22 cellular contexts compared by ENCODE assay signal in the genomic region with DNA sequence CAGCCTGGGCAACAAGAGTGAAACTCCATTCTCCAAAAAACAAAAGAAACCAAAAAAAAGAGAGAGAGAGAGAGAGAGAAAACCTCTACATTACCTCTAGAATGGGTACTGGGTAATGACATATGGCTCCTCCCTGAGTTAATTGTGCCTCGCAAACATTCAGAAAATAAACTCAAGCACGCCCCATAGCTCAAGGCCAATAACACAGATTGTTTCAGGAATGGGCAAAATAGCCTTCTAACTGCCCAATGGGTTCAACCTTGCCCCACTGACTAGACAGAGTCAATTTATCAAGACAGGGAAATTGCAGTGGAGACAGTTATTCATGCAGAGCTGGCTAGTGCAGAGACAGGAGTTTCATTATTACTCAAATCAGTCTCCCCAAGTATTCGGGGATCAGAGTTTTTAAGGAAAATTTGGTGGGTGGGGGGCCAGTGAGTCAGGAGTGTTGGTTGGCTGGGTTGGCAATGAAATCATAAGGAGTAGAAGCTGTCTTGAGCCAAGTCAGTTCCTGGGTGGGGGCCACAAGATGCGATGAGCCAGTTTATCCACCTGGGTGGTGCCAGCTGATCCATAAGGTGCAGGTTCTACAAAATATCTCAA. TPM values are rescaled to one million over a fixed set of nuclear protein-coding genes. Genes with fewer than 3 reads are reported as not detected.
DNase-seq lines count a peak whose midpoint lies in the region; ATAC-seq, FAIRE-seq and TF ChIP-seq lines count a peak whose summit lies in the region.
"Had no signal": no experiment of that assay in that cellular context is flagged by ENCODE, and none has a peak within 500 bp of the region (broad histone marks: within the 10 kb centered on the region; RNA-seq: fewer than 3 reads in every experiment).

No MANE protein-coding gene starts in this region.

- DNase-seq in activated T-cell treated with anti-CD3 and anti-CD28 coated beads for 48 hours (ENCODE audit: low read depth) = peak; percentile 31
- no peak for DNase-seq in activated T-cell treated with anti-CD3 and anti-CD28 coated beads, Interleukin-2, amount 50 U/mL, for 1 hour
- peak; percentile 35 for DNase-seq in M059J (ENCODE audit: low read depth)
- DNase-seq in H1 (ENCODE audit: low read depth in 1 of 2, low spot score in 2 of 2) = no peak
- no peak for DNase-seq in NCI-H128 (lab: John Stamatoyannopoulos, UW; ENCODE audit: unreplicated experiment)
- no peak for DNase-seq in iPS-NIHi7 (ENCODE audit: extremely low spot score)
- DNase-seq: ACHN, anterior cingulate cortex, head of caudate nucleus, left ventricle myocardium inferior, midbrain, NCI-H146, NCI-H526 treated with DMSO at 0.1 percent for 48 hours, nephron progenitor cell had no signal

- H3K27me3 Mint-ChIP-seq in stimulated activated naive CD8-positive, alpha-beta T cell treated with anti-CD3 and anti-CD28 coated beads, Interleukin-15, Interleukin-2, amounts not matched to agents 100 ng/mL and 50 ng/mL, for 24 hours = no peaks in the 10 kb centered on the region

- no peak overlapping the region for H3K9ac ChIP-seq in H1 (replicated peaks in 1 of 4; ENCODE audit: extremely low read depth in 1 of 4, low read depth in 3 of 4, low read length in 3 of 4)
- H3K9ac ChIP-seq: BLaER1 treated with 17β-estradiol and CSF1 and Interleukin-3, amounts not matched to agents 10 nM and 100 nM had no signal

- H3K4ac ChIP-seq in H1 (replicated peaks; ENCODE audit: insufficient read length, low read depth, low read length) = no peak overlapping the region

- no peak overlapping the region for H3K4me3 ChIP-seq in H1 (ENCODE audit: extremely low read depth in 1 of 4, insufficient read depth in 2 of 4, low read depth in 3 of 4, low read length in 4 of 4)
- H3K4me3 ChIP-seq: BLaER1 treated with 17β-estradiol and CSF1 and Interleukin-3, amounts not matched to agents 10 nM and 100 nM; left ventricle myocardium inferior; suprapubic skin; vagina had no signal

- no peaks in the 10 kb centered on the region for H3K27me3 ChIP-seq in H1 (replicated peaks in 1 of 4; ENCODE audit: control insufficient read depth in 3 of 4, extremely low read depth in 1 of 4, insufficient read depth in 3 of 4, low read length in 3 of 4)
- H3K27me3 ChIP-seq: suprapubic skin, vagina had no signal

- no peak overlapping the region for H3K14ac ChIP-seq in H1 (ENCODE audit: insufficient read length)

- ATAC-seq in HG03439 (IDR thresholded peaks at IDR 0.05; ENCODE audit: unreplicated experiment) = no peak

- CTCF ChIA-PET in H1 (lab: Charles Lee; ENCODE audit: partially characterized antibody) = interaction anchor here (0.6 to 9.3 kb wide), 6 partner anchors 8 to 220 kb away, joined by 3 to 85 read pairs (median 4); no protein-coding TSS in a partner anchor

- POLR2A ChIA-PET in H1 (lab: Charles Lee; ENCODE audit: partially characterized antibody) = interaction anchor here (1.5 kb wide), 1 partner anchor 10 kb away, joined by 5 read pairs; no protein-coding TSS in a partner anchor

- H2AK5ac ChIP-seq in H1 (ENCODE audit: low read depth, low read length) = no peak overlapping the region

- H3K36me3 ChIP-seq in H1 (ENCODE audit: control insufficient read depth in 2 of 4, insufficient read depth in 4 of 4, low read length in 3 of 4) = no peaks in the 10 kb centered on the region
- H3K36me3 ChIP-seq: BLaER1 treated with 17β-estradiol and CSF1 and Interleukin-3, amounts not matched to agents 10 nM and 100 nM; left ventricle myocardium inferior; suprapubic skin; vagina had no signal

- TF ChIP-seq RAD21 in H1 (IDR thresholded peaks at IDR 0.05 in 1 of 2, conservative IDR thresholded peaks at IDR 0.05 in 1 of 2; ENCODE audit: low read depth in 2 of 2, low read length in 2 of 2) = no peak

- no peaks in the 10 kb centered on the region for H3K79me2 ChIP-seq in H1 (ENCODE audit: control insufficient read depth in 1 of 2, insufficient read depth in 2 of 2, low read length in 2 of 2)

- H3K9me3 ChIP-seq in H1 (ENCODE audit: insufficient read depth in 2 of 2, low read depth in 1 of 2, low read length in 1 of 2) = no peaks in the 10 kb centered on the region
- H3K9me3 ChIP-seq: BLaER1 treated with 17β-estradiol and CSF1 and Interleukin-3, amounts not matched to agents 10 nM and 100 nM; left ventricle myocardium inferior; suprapubic skin; vagina had no signal

- peak overlapping the region; percentile 78 for H3K27ac Mint-ChIP-seq in stimulated activated naive CD8-positive, alpha-beta T cell treated with anti-CD3 and anti-CD28 coated beads, Interleukin-15, Interleukin-2, amounts not matched to agents 100 ng/mL and 50 ng/mL, for 24 hours
- H3K27ac Mint-ChIP-seq: activated T-helper 1 cell treated with anti-CD3 and anti-CD28 coated beads, Interleukin-12 subunit alpha, Interleukin-12 subunit beta, Interleukin-2, Interleukin-4 antibody, amounts not matched to agents 30 ng/mL and 10 ng/mL and 1 ng/mL, durations not matched to agents 14 hours and 24 hours and 36 hours; nephron progenitor cell had no signal

- H3K9me3 Mint-ChIP-seq in stimulated activated naive CD8-positive, alpha-beta T cell treated with anti-CD3 and anti-CD28 coated beads, Interleukin-15, Interleukin-2, amounts not matched to agents 100 ng/mL and 50 ng/mL, for 24 hours = no peaks in the 10 kb centered on the region
- H3K9me3 Mint-ChIP-seq: activated T-helper 1 cell treated with anti-CD3 and anti-CD28 coated beads, Interleukin-12 subunit alpha, Interleukin-12 subunit beta, Interleukin-2, Interleukin-4 antibody, amounts not matched to agents 30 ng/mL and 10 ng/mL and 1 ng/mL, durations not matched to agents 14 hours and 24 hours and 36 hours; nephron progenitor cell had no signal

- H3K4me3 Mint-ChIP-seq in stimulated activated naive CD8-positive, alpha-beta T cell treated with anti-CD3 and anti-CD28 coated beads, Interleukin-15, Interleukin-2, amounts not matched to agents 100 ng/mL and 50 ng/mL, for 24 hours = peak overlapping the region; percentile 18
- H3K4me3 Mint-ChIP-seq: activated T-helper 1 cell treated with anti-CD3 and anti-CD28 coated beads, Interleukin-12 subunit alpha, Interleukin-12 subunit beta, Interleukin-2, Interleukin-4 antibody, amounts not matched to agents 30 ng/mL and 10 ng/mL and 1 ng/mL, durations not matched to agents 14 hours and 24 hours and 36 hours; nephron progenitor cell had no signal

- no peak overlapping the region for H2BK20ac ChIP-seq in H1 (ENCODE audit: low read length)

- 63% methylated on average over 4 of the region's 4 CpGs; no CpG with 5 or more reads in 1 of the 2 experiments for WGBS in H1 (ENCODE audit: extremely low coverage in 1 of 2, insufficient coverage in 1 of 2, insufficient read length in 1 of 2, insufficient replicate concordance in 2 of 2, low coverage in 1 of 2, low lambda C conversion rate in 2 of 2, missing lambda C conversion rate in 1 of 2), 2 experiments

- peaks cover 82% of the 10 kb centered on the region for H3K4me1 Mint-ChIP-seq in stimulated activated naive CD8-positive, alpha-beta T cell treated with anti-CD3 and anti-CD28 coated beads, Interleukin-15, Interleukin-2, amounts not matched to agents 100 ng/mL and 50 ng/mL, for 24 hours (ENCODE audit: low read depth)

- no peak overlapping the region for H3K23ac ChIP-seq in H1 (ENCODE audit: insufficient read length)

- 0 out of 2 replicates have a peak overlapping the region, but pooled peaks have one; percentile 23 for H2AFZ ChIP-seq in H1 (ENCODE audit: low read length)

- H4K5ac ChIP-seq in H1 (ENCODE audit: insufficient read length, low read depth, low read length) = no peak overlapping the region

- no peaks in the 10 kb centered on the region; a peak in 1 of 7 replicates for H3K4me1 ChIP-seq in H1 (replicated peaks in 1 of 4; ENCODE audit: control insufficient read depth in 3 of 4, insufficient read depth in 4 of 4, low read length in 3 of 4)
- H3K4me1 ChIP-seq: vagina had no signal

- no peaks in the 10 kb centered on the region for H4K20me1 ChIP-seq in H1 (replicated peaks in 1 of 2; ENCODE audit: control insufficient read depth in 1 of 2, insufficient read depth in 2 of 2, low read length in 2 of 2)

- H3K56ac ChIP-seq in H1 (replicated peaks; ENCODE audit: insufficient read length, low read depth, low read length) = no peak overlapping the region

- no peak overlapping the region for H3K18ac ChIP-seq in H1 (ENCODE audit: extremely low read depth, low read length)

- peaks cover 4% of the 10 kb centered on the region for H3K36me3 Mint-ChIP-seq in stimulated activated naive CD8-positive, alpha-beta T cell treated with anti-CD3 and anti-CD28 coated beads, Interleukin-15, Interleukin-2, amounts not matched to agents 100 ng/mL and 50 ng/mL, for 24 hours (ENCODE audit: low read depth)

- no peak for TF ChIP-seq EP300 in H1 (IDR thresholded peaks at IDR 0.05; ENCODE audit: borderline replicate concordance in 1 of 2, low read depth in 2 of 2, low read length in 2 of 2)

- H2BK15ac ChIP-seq in H1 (ENCODE audit: low read length) = no peak overlapping the region

- no peak overlapping the region for H2BK120ac ChIP-seq in H1 (replicated peaks; ENCODE audit: low read depth, low read length)

- no peak for TF ChIP-seq CTCF in H1 (IDR thresholded peaks at IDR 0.05; ENCODE audit: control extremely low read depth in 1 of 3, insufficient read depth in 1 of 3, low read depth in 1 of 3, low read length in 3 of 3)

- no peaks in the 10 kb centered on the region; the same call in 1 of the 2 replicates for H3K79me1 ChIP-seq in H1 (ENCODE audit: low read depth, low read length)

- H3K23me2 ChIP-seq in H1 (ENCODE audit: low read depth, low read length) = no peaks in the 10 kb centered on the region

- FAIRE-seq in H1 (lab: Jason Lieb, UNC) = no peak
- FAIRE-seq: endothelial cell of umbilical vein had no signal

- H4K91ac ChIP-seq in H1 (replicated peaks; ENCODE audit: insufficient read length, low read length) = no peak overlapping the region

- H3K4me2 ChIP-seq in H1 (ENCODE audit: insufficient read depth in 1 of 2, low read depth in 2 of 2, low read length in 2 of 2) = no peak overlapping the region
- H3K4me2 ChIP-seq: BLaER1 treated with 17β-estradiol and CSF1 and Interleukin-3, amounts not matched to agents 10 nM and 100 nM had no signal

- no peak overlapping the region for H4K8ac ChIP-seq in H1 (ENCODE audit: extremely low read depth, insufficient read depth, low read length)

- TF ChIP-seq POLR2A in H1 (IDR thresholded peaks at IDR 0.05; ENCODE audit: control extremely low read depth in 1 of 2, low read depth in 2 of 2, low read length in 2 of 2) = no peak

- H3K27ac ChIP-seq in H1 (ENCODE audit: low read depth, low read length) = no peak overlapping the region
- H3K27ac ChIP-seq: BLaER1 treated with 17β-estradiol and CSF1 and Interleukin-3, amounts not matched to agents 10 nM and 100 nM; left ventricle myocardium inferior; suprapubic skin; vagina had no signal

- no peak overlapping the region for H2BK5ac ChIP-seq in H1 (ENCODE audit: low read depth, low read length)

- H2BK12ac ChIP-seq in H1 (ENCODE audit: low read depth, low read length) = no peak overlapping the region

RNA-seq across cellular contexts. Expression of gene NIPAL1, which starts 25.1 kb away (rescaled TPM):
- 3.3 and 4.6 TPM in 2 replicates for total RNA-seq in M059J (2014; rRNA removed; shearing (Covaris generic))
- total RNA-seq in H1 (2021; fragmentation: NEBNext Ultra II Directional; extraction: Animal tissue kit (Norgen Biotek cat#: 25700)) = 4.9 and 5.2 TPM in 2 replicates
- 1.4 and 1.7 TPM in 2 replicates for polyA plus RNA-seq in H1 (2011; rRNA removed)
- polyA plus RNA-seq in H1 (2011; cell fraction: cytosol; rRNA removed) = 1.7 TPM
- polyA plus RNA-seq in H1 (2011; cell fraction: nucleus; rRNA removed) = 1.6 TPM
- 1.9 to 2.9 TPM (median 2.3 TPM) in 4 replicates for polyA plus RNA-seq in H1 (2012, experiment 1 of 2)
- polyA plus RNA-seq in H1 (2012, experiment 2 of 2) = 0.64 TPM
- polyA plus RNA-seq in H1 (2013, experiment 1 of 2) = 4.7 TPM
- 5.0 TPM for polyA plus RNA-seq in H1 (2013, experiment 2 of 2)
- 4.0 and 5.5 TPM in 2 replicates for polyA minus RNA-seq in H1 (2011; rRNA and poly(A)+ RNA removed)
- 2.3 TPM for polyA minus RNA-seq in H1 (2011; cell fraction: cytosol; rRNA and poly(A)+ RNA removed)
- 6.6 TPM for polyA minus RNA-seq in H1 (2011; cell fraction: nucleus; rRNA and poly(A)+ RNA removed)

RNA-seq across cellular contexts. Expression of gene CNGA1, which starts 25.2 kb away (rescaled TPM):
- total RNA-seq in M059J (2014; rRNA removed; shearing (Covaris generic)) = 0.32 TPM in 1 of 2 replicates, not detected in the other
- 0.52 and 0.54 TPM in 2 replicates for total RNA-seq in H1 (2021; fragmentation: NEBNext Ultra II Directional; extraction: Animal tissue kit (Norgen Biotek cat#: 25700))
- polyA plus RNA-seq in H1 (2011; rRNA removed) = 0.17 and 0.63 TPM in 2 replicates
- polyA plus RNA-seq in H1 (2011; cell fraction: cytosol; rRNA removed) = 0.56 TPM
- 3.5 TPM for polyA plus RNA-seq in H1 (2011; cell fraction: nucleus; rRNA removed)
- 0.46 to 1.7 TPM (median 0.75 TPM) in 3 of 4 replicates, not detected in the other for polyA plus RNA-seq in H1 (2012, experiment 1 of 2)
- not detected for polyA plus RNA-seq in H1 (2012, experiment 2 of 2)
- 1.3 TPM for polyA plus RNA-seq in H1 (2013, experiment 1 of 2)
- 1.1 TPM for polyA plus RNA-seq in H1 (2013, experiment 2 of 2)
- polyA minus RNA-seq in H1 (2011; rRNA and poly(A)+ RNA removed) = 0.63 and 2.3 TPM in 2 replicates
- not detected for polyA minus RNA-seq in H1 (2011; cell fraction: cytosol; rRNA and poly(A)+ RNA removed)
- polyA minus RNA-seq in H1 (2011; cell fraction: nucleus; rRNA and poly(A)+ RNA removed) = 3.3 TPM
- total RNA-seq: activated T-helper 1 cell treated with anti-CD3 and anti-CD28 coated beads, Interleukin-12 subunit alpha, Interleukin-12 subunit beta, Interleukin-2, Interleukin-4 antibody, amounts not matched to agents 30 ng/mL and 10 ng/mL and 1 ng/mL, durations not matched to agents 14 hours and 24 hours and 36 hours; dermis microvascular lymphatic vessel endothelial cell; endothelial cell of umbilical vein; left ventricle myocardium inferior had no signal
- polyA plus RNA-seq: endothelial cell of umbilical vein had no signal

Comparison
In these comparisons a context has a peak if more than half of its experiments do, and no peak if none do; other contexts are left out.
1. DNase-seq: peak in activated T-cell treated with anti-CD3 and anti-CD28 coated beads for 48 hours (single experiment) and M059J (single experiment); none in activated T-cell treated with anti-CD3 and anti-CD28 coated beads, Interleukin-2, amount 50 U/mL, for 1 hour (single experiment), H1 (0 of 2), NCI-H128 (single experiment) and iPS-NIHi7 (single experiment).